In the genomic region with DNA sequence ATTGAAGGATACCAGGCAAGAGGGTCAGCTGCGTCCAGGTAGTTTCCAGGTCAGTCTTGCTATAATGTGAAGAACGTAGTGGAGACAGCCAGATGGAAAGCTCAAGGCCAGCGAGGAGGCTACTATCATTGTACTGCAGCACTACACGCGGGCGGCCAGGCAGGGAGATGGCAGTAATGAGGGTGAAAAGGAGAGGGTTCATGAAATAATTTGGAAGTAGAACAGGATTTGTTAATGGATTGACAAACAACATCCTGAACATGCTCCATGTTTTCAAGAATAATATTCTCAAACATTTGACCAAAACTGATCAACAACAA, we compare ENCODE assay signal across 19 cellular contexts. TPM values are rescaled to one million over a fixed set of nuclear protein-coding genes. Genes with fewer than 3 reads are reported as not detected.
A peak's percentile ranks its signal among the peaks of the same experiment; 100 is the strongest.
DNase-seq lines count a peak whose midpoint lies in the region; ATAC-seq, FAIRE-seq and TF ChIP-seq lines count a peak whose summit lies in the region.
"Had no signal": no experiment of that assay in that cellular context is flagged by ENCODE, and none has a peak within 500 bp of the region (broad histone marks: within the 10 kb centered on the region; RNA-seq: fewer than 3 reads in every experiment).

No MANE protein-coding gene starts in this region.

- no peak overlapping the region for H2AFZ ChIP-seq in H1 (ENCODE audit: low read length)

- H3K36me3 ChIP-seq in breast epithelium (no peaks in the 10 kb centered on the region), H1 (ENCODE audit: control insufficient read depth in 2 of 4, insufficient read depth in 4 of 4, low read length in 3 of 4) (no peaks in the 10 kb centered on the region)
- H3K36me3 ChIP-seq: lower lobe of right lung had no signal

- no peak overlapping the region for H2BK120ac ChIP-seq in H1 (replicated peaks; ENCODE audit: low read depth, low read length)

- WGBS in H1 (ENCODE audit: extremely low coverage in 1 of 2, insufficient coverage in 1 of 2, insufficient read length in 1 of 2, insufficient replicate concordance in 2 of 2, low coverage in 1 of 2, low lambda C conversion rate in 2 of 2, missing lambda C conversion rate in 1 of 2), 2 experiments: 85% methylated on average over 6 of the region's 6 CpGs; no CpG with 5 or more reads in 1 of the 2 experiments
- 72% methylated on average over 6 of the region's 6 CpGs for WGBS in right cardiac atrium

- H3K4me3 ChIP-seq in breast epithelium: no peak overlapping the region
- H3K4me3 ChIP-seq in H1 (ENCODE audit: extremely low read depth in 1 of 4, insufficient read depth in 2 of 4, low read depth in 3 of 4, low read length in 4 of 4): no peak overlapping the region
- no peak overlapping the region for H3K4me3 ChIP-seq in right cardiac atrium (ENCODE audit: low read length)
- H3K4me3 ChIP-seq: lower lobe of right lung had no signal

- no peaks in the 10 kb centered on the region for H3K27me3 Mint-ChIP-seq in MCF 10A (ENCODE audit: insufficient read depth, unreplicated experiment)

- no peaks in the 10 kb centered on the region for H4K20me1 ChIP-seq in H1 (replicated peaks in 1 of 2; ENCODE audit: control insufficient read depth in 1 of 2, insufficient read depth in 2 of 2, low read length in 2 of 2)

- no peak overlapping the region for H2BK15ac ChIP-seq in H1 (ENCODE audit: low read length)

- H2BK12ac ChIP-seq in H1 (ENCODE audit: low read depth, low read length): no peak overlapping the region

- TF ChIP-seq EP300 in H1 (IDR thresholded peaks at IDR 0.05; ENCODE audit: borderline replicate concordance in 1 of 2, low read depth in 2 of 2, low read length in 2 of 2): no peak

- H3K27me3 ChIP-seq in breast epithelium: no peaks in the 10 kb centered on the region
- no peaks in the 10 kb centered on the region for H3K27me3 ChIP-seq in H1 (replicated peaks in 1 of 4; ENCODE audit: control insufficient read depth in 3 of 4, extremely low read depth in 1 of 4, insufficient read depth in 3 of 4, low read length in 3 of 4)
- H3K27me3 ChIP-seq in right cardiac atrium (ENCODE audit: control insufficient read depth, insufficient read depth): no peaks in the 10 kb centered on the region

- no peaks in the 10 kb centered on the region for H3K9me3 ChIP-seq in breast epithelium
- H3K9me3 ChIP-seq in H1 (ENCODE audit: insufficient read depth in 2 of 2, low read depth in 1 of 2, low read length in 1 of 2): no peaks in the 10 kb centered on the region
- H3K9me3 ChIP-seq in right cardiac atrium (ENCODE audit: control insufficient read depth, low read length): no peaks in the 10 kb centered on the region
- H3K9me3 ChIP-seq: lower lobe of right lung had no signal

- CTCF ChIA-PET in MCF 10A (lab: Yijun Ruan, JAX): interaction anchor here (0.8 to 1.8 kb wide), 6 partner anchors 11 to 248 kb away, joined by 3 to 6 read pairs (median 4); no protein-coding TSS in a partner anchor
- CTCF ChIA-PET in H1 (lab: Charles Lee; ENCODE audit: partially characterized antibody): interaction anchor here (0.8 to 1.1 kb wide), 3 partner anchors 237 to 250 kb away, joined by 3 to 5 read pairs (median 4); no protein-coding TSS in a partner anchor

- no peak overlapping the region for H4K8ac ChIP-seq in H1 (ENCODE audit: extremely low read depth, insufficient read depth, low read length)

- H3K23me2 ChIP-seq in H1 (ENCODE audit: low read depth, low read length): peaks cover 2% of the 10 kb centered on the region; the same call in 1 of the 2 replicates

- no peak overlapping the region for H3K9ac ChIP-seq in H1 (replicated peaks in 1 of 4; ENCODE audit: extremely low read depth in 1 of 4, low read depth in 3 of 4, low read length in 3 of 4)

- no peak overlapping the region for H4K5ac ChIP-seq in H1 (ENCODE audit: insufficient read length, low read depth, low read length)

- H3K27ac Mint-ChIP-seq in MCF 10A (ENCODE audit: low read depth, unreplicated experiment): peak overlapping the region; percentile 92
- H3K27ac Mint-ChIP-seq: activated CD4-positive, alpha-beta T cell treated with anti-CD3 and anti-CD28 coated beads for 36 hours; naive thymus-derived CD4-positive, alpha-beta T cell; stimulated activated effector memory CD8-positive, alpha-beta T cell treated with anti-CD3 and anti-CD28 coated beads, Interleukin-12 subunit alpha, Interleukin-12 subunit beta, amount 100 ng/mL, for 72 hours had no signal

- DNase-seq in MCF 10A (ENCODE audit: unreplicated experiment): no peak
- no peak for DNase-seq in breast epithelium (ENCODE audit: low spot score in 2 of 2)
- peak in 1 of 2 experiments; percentile 46 for DNase-seq in H1 (ENCODE audit: low read depth in 1 of 2, low spot score in 2 of 2)
- no peak for DNase-seq in right cardiac atrium
- DNase-seq in stimulated activated naive CD4-positive, alpha-beta T cell treated with Interleukin-2 at 50 U/mL for 16 hours (lab: John Stamatoyannopoulos, UW): no peak
- no peak for DNase-seq in stimulated activated CD8-positive, alpha-beta memory T cell treated with anti-CD3 and anti-CD28 coated beads, Interleukin-4, amount 100 ng/mL, for 48 hours
- no peak for DNase-seq in GM03348 (ENCODE audit: low spot score)
- DNase-seq: activated CD4-positive, alpha-beta T cell treated with anti-CD3 and anti-CD28 coated beads for 36 hours; activated CD8-positive, alpha-beta memory T cell treated with anti-CD3 and anti-CD28 coated beads, Interleukin-2, amount 50 U/mL, for 4 hours; activated effector memory CD4-positive, alpha-beta T cell treated with anti-CD3 and anti-CD28 coated beads, Interleukin-2, amount 50 U/mL, for 16 hours; C1 segment of cervical spinal cord; lower lobe of right lung; naive thymus-derived CD4-positive, alpha-beta T cell; NCI-H1694 treated with DMSO at 0.1 percent for 48 hours; T1000 had no signal

- no peak overlapping the region for H2BK5ac ChIP-seq in H1 (ENCODE audit: low read depth, low read length)

- peak overlapping the region; percentile 36 for H3K4me3 Mint-ChIP-seq in MCF 10A (ENCODE audit: unreplicated experiment)
- H3K4me3 Mint-ChIP-seq: activated CD4-positive, alpha-beta T cell treated with anti-CD3 and anti-CD28 coated beads for 36 hours; naive thymus-derived CD4-positive, alpha-beta T cell; stimulated activated effector memory CD8-positive, alpha-beta T cell treated with anti-CD3 and anti-CD28 coated beads, Interleukin-12 subunit alpha, Interleukin-12 subunit beta, amount 100 ng/mL, for 72 hours had no signal

- H3K27ac ChIP-seq in breast epithelium (no peak overlapping the region), H1 (ENCODE audit: low read depth, low read length) (no peak overlapping the region), right cardiac atrium (ENCODE audit: low read length) (peak overlapping the region; percentile 94)
- H3K27ac ChIP-seq: 22Rv1, lower lobe of right lung had no signal

- TF ChIP-seq RAD21 in H1 (IDR thresholded peaks at IDR 0.05 in 1 of 2, conservative IDR thresholded peaks at IDR 0.05 in 1 of 2; ENCODE audit: low read depth in 2 of 2, low read length in 2 of 2): no peak

- H4K91ac ChIP-seq in H1 (replicated peaks; ENCODE audit: insufficient read length, low read length): no peak overlapping the region

- H3K18ac ChIP-seq in H1 (ENCODE audit: extremely low read depth, low read length): no peak overlapping the region

- POLR2A ChIA-PET in MCF 10A (lab: Yijun Ruan, JAX) (interaction anchor here (0.9 to 5.0 kb wide), 13 partner anchors 10 to 264 kb away, joined by 3 to 52 read pairs (median 6); a partner anchor contains a TSS), H1 (lab: Charles Lee; ENCODE audit: partially characterized antibody) (no interaction called here)

- intact Hi-C loops in MCF 10A (cut with micrococcal nuclease) (loop anchor here (5.0 kb wide), 1 partner anchor 34 kb away; no protein-coding TSS in a partner anchor), breast epithelium (cut with DNase I; ENCODE audit: low total_unique reads) (no loop called here), right cardiac atrium (cut with DNase I) (no loop called here)

- H3K4me1 Mint-ChIP-seq in MCF 10A (ENCODE audit: insufficient read depth, unreplicated experiment): peaks cover 51% of the 10 kb centered on the region

- no TSS peak for BruUV-seq in MCF 10A (replicated peaks; lab: Mats Ljungman, UMichigan)

- H3K56ac ChIP-seq in H1 (replicated peaks; ENCODE audit: insufficient read length, low read depth, low read length): no peak overlapping the region

- no peak for FAIRE-seq in H1 (lab: Jason Lieb, UNC)
- FAIRE-seq: endometrium had no signal

- H3K14ac ChIP-seq in H1 (ENCODE audit: insufficient read length): no peak overlapping the region

- ATAC-seq in right cardiac atrium (peak in 1 of 2 donors; percentile 12), GM21447 (IDR thresholded peaks at IDR 0.05; ENCODE audit: unreplicated experiment) (no peak)
- ATAC-seq: lower lobe of right lung; naive thymus-derived CD4-positive, alpha-beta T cell had no signal

- no peak overlapping the region for H3K4ac ChIP-seq in H1 (replicated peaks; ENCODE audit: insufficient read length, low read depth, low read length)

- no peak overlapping the region for H3K4me2 ChIP-seq in H1 (ENCODE audit: insufficient read depth in 1 of 2, low read depth in 2 of 2, low read length in 2 of 2)

- H3K4me1 ChIP-seq in breast epithelium: peaks cover 0 to 7% of the 10 kb centered on the region in 2 donors
- peaks cover under 1 to 3% (median 3%) of the 10 kb centered on the region in 4 experiments; a peak in 6 of 7 replicates for H3K4me1 ChIP-seq in H1 (replicated peaks in 1 of 4; ENCODE audit: control insufficient read depth in 3 of 4, insufficient read depth in 4 of 4, low read length in 3 of 4)
- peaks cover 9% of the 10 kb centered on the region for H3K4me1 ChIP-seq in right cardiac atrium (ENCODE audit: control insufficient read depth, insufficient read depth, low read length)

- H3K79me2 ChIP-seq in H1 (ENCODE audit: control insufficient read depth in 1 of 2, insufficient read depth in 2 of 2, low read length in 2 of 2): peaks cover 0 to 6% of the 10 kb centered on the region in 2 experiments; a peak in 2 of 4 replicates

- H2BK20ac ChIP-seq in H1 (ENCODE audit: low read length): no peak overlapping the region

- H3K36me3 Mint-ChIP-seq in MCF 10A (ENCODE audit: insufficient read depth, unreplicated experiment): peaks cover 14% of the 10 kb centered on the region
- H3K36me3 Mint-ChIP-seq: naive thymus-derived CD4-positive, alpha-beta T cell; stimulated activated effector memory CD8-positive, alpha-beta T cell treated with anti-CD3 and anti-CD28 coated beads, Interleukin-12 subunit alpha, Interleukin-12 subunit beta, amount 100 ng/mL, for 72 hours had no signal

- H3K9me3 Mint-ChIP-seq in MCF 10A (ENCODE audit: unreplicated experiment): no peaks in the 10 kb centered on the region
- H3K9me3 Mint-ChIP-seq: naive thymus-derived CD4-positive, alpha-beta T cell; stimulated activated effector memory CD8-positive, alpha-beta T cell treated with anti-CD3 and anti-CD28 coated beads, Interleukin-12 subunit alpha, Interleukin-12 subunit beta, amount 100 ng/mL, for 72 hours had no signal

- no peak overlapping the region for H3K23ac ChIP-seq in H1 (ENCODE audit: insufficient read length)

- H3K79me1 ChIP-seq in H1 (ENCODE audit: low read depth, low read length): no peaks in the 10 kb centered on the region

- TF ChIP-seq POLR2A in breast epithelium (IDR thresholded peaks at IDR 0.05) (no peak), H1 (IDR thresholded peaks at IDR 0.05; ENCODE audit: control extremely low read depth in 1 of 2, low read depth in 2 of 2, low read length in 2 of 2) (no peak)

- TF ChIP-seq CTCF in MCF 10A (IDR thresholded peaks at IDR 0.05; ENCODE audit: unreplicated experiment) (no peak), breast epithelium (IDR thresholded peaks at IDR 0.05) (no peak), H1 (IDR thresholded peaks at IDR 0.05; ENCODE audit: control extremely low read depth in 1 of 3, insufficient read depth in 1 of 3, low read depth in 1 of 3, low read length in 3 of 3) (no peak)

- 0 out of 2 replicates have a peak overlapping the region, but pooled peaks have one; percentile 72 for H2AK5ac ChIP-seq in H1 (ENCODE audit: low read depth, low read length)

RNA-seq across cellular contexts. Expression of a gene that starts 17.1 kb away (rescaled TPM):
- 64.8 and 78.2 TPM in 2 replicates for total RNA-seq in MCF 10A (2022)
- 10 to 100 TPM; 24.3 to 38.5 (median 25.9) TPM for total RNA-seq in breast epithelium
- total RNA-seq in H1 (2021; fragmentation: NEBNext Ultra II Directional; extraction: Animal tissue kit (Norgen Biotek cat#: 25700)): 19.0 and 21.5 TPM in 2 replicates
- polyA plus RNA-seq in H1 (2011; rRNA removed): 3.7 and 6.0 TPM in 2 replicates
- polyA plus RNA-seq in H1 (2011; cell fraction: cytosol; rRNA removed): 7.2 TPM
- 7.5 TPM for polyA plus RNA-seq in H1 (2011; cell fraction: nucleus; rRNA removed)
- polyA plus RNA-seq in H1 (2012, experiment 1 of 2): 9.3 to 17.6 TPM (median 11.7 TPM) in 4 replicates
- 0.94 TPM for polyA plus RNA-seq in H1 (2012, experiment 2 of 2)
- polyA plus RNA-seq in H1 (2013, experiment 1 of 2): 12.4 TPM
- 12.5 TPM for polyA plus RNA-seq in H1 (2013, experiment 2 of 2)
- polyA minus RNA-seq in H1 (2011; rRNA and poly(A)+ RNA removed): 15.4 and 17.5 TPM in 2 replicates
- 10.7 TPM for polyA minus RNA-seq in H1 (2011; cell fraction: cytosol; rRNA and poly(A)+ RNA removed)
- polyA minus RNA-seq in H1 (2011; cell fraction: nucleus; rRNA and poly(A)+ RNA removed): 8.1 TPM
- total RNA-seq in right cardiac atrium: 10 to 100 TPM; 34.3 to 41.9 (median 38.2) TPM
- polyA plus RNA-seq in right cardiac atrium: 9.5 TPM
